Comparison of ENCODE assay signal across 15 cellular contexts in genomic region chr1:248455045-248455444, GRCh38. TPM values are rescaled to one million over a fixed set of nuclear protein-coding genes. Genes with fewer than 3 reads are reported as not detected.
"Had no signal": no experiment of that assay in that cellular context is flagged by ENCODE, and none has a peak within 500 bp of the region (broad histone marks: within the 10 kb centered on the region; RNA-seq: fewer than 3 reads in every experiment).

No MANE protein-coding gene starts in this region.

RNA-seq across cellular contexts. Expression of gene OR2T2, which starts 9.6 kb away (rescaled TPM):
- total RNA-seq: activated CD4-positive, alpha-beta memory T cell treated with anti-CD3 and anti-CD28 coated beads, Interleukin-2, amount 10 ng/mL, durations not matched to agents 7 days and 5 days; activated CD4-positive, alpha-beta T cell treated with anti-CD3 and anti-CD28 coated beads for 36 hours; activated CD4-positive, alpha-beta T cell treated with anti-CD3 and anti-CD28 coated beads, Interleukin-2, amount 10 ng/mL, durations not matched to agents 7 days and 5 days; activated CD8-positive, alpha-beta memory T cell treated with anti-CD3 and anti-CD28 coated beads, Interleukin-2, amount 10 ng/mL, durations not matched to agents 7 days and 5 days; activated CD8-positive, alpha-beta T cell treated with anti-CD3 and anti-CD28 coated beads, Interleukin-2, amount 10 ng/mL, durations not matched to agents 7 days and 5 days; activated naive CD8-positive, alpha-beta T cell treated with anti-CD3 and anti-CD28 coated beads, Interleukin-2, amount 10 ng/mL, durations not matched to agents 7 days and 5 days; activated T-helper 2 cell treated with anti-CD3 and anti-CD28 coated beads, Interferon-gamma antibody, Interleukin-2, Interleukin-4, amounts not matched to agents 10 μg/mL and 5 μg/mL and 100 μg/mL, durations not matched to agents 14 hours and 24 hours and 36 hours; ascending aorta; breast epithelium; cardiac muscle cell; chondrocyte; T-helper 1 cell treated with Interleukin-12 subunit alpha and Interleukin-12 subunit beta and Interleukin-4 antibody, amounts not matched to agents 30 ng/mL and 1 ng/mL, for 36 hours; T-helper 2 cell treated with Interferon-gamma antibody and Interleukin-4, amounts not matched to agents 100 ng/mL and 5 ng/mL, for 36 hours; WTC11 had no signal

RNA-seq across cellular contexts. Expression of gene OR2T3, which starts 18.1 kb away (rescaled TPM):
- total RNA-seq: activated CD4-positive, alpha-beta memory T cell treated with anti-CD3 and anti-CD28 coated beads, Interleukin-2, amount 10 ng/mL, durations not matched to agents 7 days and 5 days; activated CD4-positive, alpha-beta T cell treated with anti-CD3 and anti-CD28 coated beads for 36 hours; activated CD4-positive, alpha-beta T cell treated with anti-CD3 and anti-CD28 coated beads, Interleukin-2, amount 10 ng/mL, durations not matched to agents 7 days and 5 days; activated CD8-positive, alpha-beta memory T cell treated with anti-CD3 and anti-CD28 coated beads, Interleukin-2, amount 10 ng/mL, durations not matched to agents 7 days and 5 days; activated CD8-positive, alpha-beta T cell treated with anti-CD3 and anti-CD28 coated beads, Interleukin-2, amount 10 ng/mL, durations not matched to agents 7 days and 5 days; activated naive CD8-positive, alpha-beta T cell treated with anti-CD3 and anti-CD28 coated beads, Interleukin-2, amount 10 ng/mL, durations not matched to agents 7 days and 5 days; activated T-helper 2 cell treated with anti-CD3 and anti-CD28 coated beads, Interferon-gamma antibody, Interleukin-2, Interleukin-4, amounts not matched to agents 10 μg/mL and 5 μg/mL and 100 μg/mL, durations not matched to agents 14 hours and 24 hours and 36 hours; ascending aorta; breast epithelium; cardiac muscle cell; chondrocyte; T-helper 1 cell treated with Interleukin-12 subunit alpha and Interleukin-12 subunit beta and Interleukin-4 antibody, amounts not matched to agents 30 ng/mL and 1 ng/mL, for 36 hours; T-helper 17 cell; T-helper 2 cell treated with Interferon-gamma antibody and Interleukin-4, amounts not matched to agents 100 ng/mL and 5 ng/mL, for 36 hours; WTC11 had no signal

RNA-seq across cellular contexts. Expression of gene OR2T5, which starts 33.3 kb away (rescaled TPM):
- total RNA-seq: activated CD4-positive, alpha-beta memory T cell treated with anti-CD3 and anti-CD28 coated beads, Interleukin-2, amount 10 ng/mL, durations not matched to agents 7 days and 5 days; activated CD4-positive, alpha-beta T cell treated with anti-CD3 and anti-CD28 coated beads for 36 hours; activated CD4-positive, alpha-beta T cell treated with anti-CD3 and anti-CD28 coated beads, Interleukin-2, amount 10 ng/mL, durations not matched to agents 7 days and 5 days; activated CD8-positive, alpha-beta memory T cell treated with anti-CD3 and anti-CD28 coated beads, Interleukin-2, amount 10 ng/mL, durations not matched to agents 7 days and 5 days; activated CD8-positive, alpha-beta T cell treated with anti-CD3 and anti-CD28 coated beads, Interleukin-2, amount 10 ng/mL, durations not matched to agents 7 days and 5 days; activated naive CD8-positive, alpha-beta T cell treated with anti-CD3 and anti-CD28 coated beads, Interleukin-2, amount 10 ng/mL, durations not matched to agents 7 days and 5 days; activated T-helper 2 cell treated with anti-CD3 and anti-CD28 coated beads, Interferon-gamma antibody, Interleukin-2, Interleukin-4, amounts not matched to agents 10 μg/mL and 5 μg/mL and 100 μg/mL, durations not matched to agents 14 hours and 24 hours and 36 hours; ascending aorta; breast epithelium; cardiac muscle cell; chondrocyte; T-helper 1 cell treated with Interleukin-12 subunit alpha and Interleukin-12 subunit beta and Interleukin-4 antibody, amounts not matched to agents 30 ng/mL and 1 ng/mL, for 36 hours; T-helper 17 cell; T-helper 2 cell treated with Interferon-gamma antibody and Interleukin-4, amounts not matched to agents 100 ng/mL and 5 ng/mL, for 36 hours; WTC11 had no signal

RNA-seq across cellular contexts. Expression of gene OR2T1, which starts 52.2 kb away (rescaled TPM):
- total RNA-seq: activated CD4-positive, alpha-beta memory T cell treated with anti-CD3 and anti-CD28 coated beads, Interleukin-2, amount 10 ng/mL, durations not matched to agents 7 days and 5 days; activated CD4-positive, alpha-beta T cell treated with anti-CD3 and anti-CD28 coated beads for 36 hours; activated CD4-positive, alpha-beta T cell treated with anti-CD3 and anti-CD28 coated beads, Interleukin-2, amount 10 ng/mL, durations not matched to agents 7 days and 5 days; activated CD8-positive, alpha-beta memory T cell treated with anti-CD3 and anti-CD28 coated beads, Interleukin-2, amount 10 ng/mL, durations not matched to agents 7 days and 5 days; activated CD8-positive, alpha-beta T cell treated with anti-CD3 and anti-CD28 coated beads, Interleukin-2, amount 10 ng/mL, durations not matched to agents 7 days and 5 days; activated naive CD8-positive, alpha-beta T cell treated with anti-CD3 and anti-CD28 coated beads, Interleukin-2, amount 10 ng/mL, durations not matched to agents 7 days and 5 days; activated T-helper 2 cell treated with anti-CD3 and anti-CD28 coated beads, Interferon-gamma antibody, Interleukin-2, Interleukin-4, amounts not matched to agents 10 μg/mL and 5 μg/mL and 100 μg/mL, durations not matched to agents 14 hours and 24 hours and 36 hours; ascending aorta; breast epithelium; cardiac muscle cell; chondrocyte; T-helper 1 cell treated with Interleukin-12 subunit alpha and Interleukin-12 subunit beta and Interleukin-4 antibody, amounts not matched to agents 30 ng/mL and 1 ng/mL, for 36 hours; T-helper 17 cell; T-helper 2 cell treated with Interferon-gamma antibody and Interleukin-4, amounts not matched to agents 100 ng/mL and 5 ng/mL, for 36 hours; WTC11 had no signal

RNA-seq across cellular contexts. Expression of gene OR2G6, which starts 52.8 kb away (rescaled TPM):
- total RNA-seq: activated CD4-positive, alpha-beta memory T cell treated with anti-CD3 and anti-CD28 coated beads, Interleukin-2, amount 10 ng/mL, durations not matched to agents 7 days and 5 days; activated CD4-positive, alpha-beta T cell treated with anti-CD3 and anti-CD28 coated beads for 36 hours; activated CD4-positive, alpha-beta T cell treated with anti-CD3 and anti-CD28 coated beads, Interleukin-2, amount 10 ng/mL, durations not matched to agents 7 days and 5 days; activated CD8-positive, alpha-beta memory T cell treated with anti-CD3 and anti-CD28 coated beads, Interleukin-2, amount 10 ng/mL, durations not matched to agents 7 days and 5 days; activated CD8-positive, alpha-beta T cell treated with anti-CD3 and anti-CD28 coated beads, Interleukin-2, amount 10 ng/mL, durations not matched to agents 7 days and 5 days; activated naive CD8-positive, alpha-beta T cell treated with anti-CD3 and anti-CD28 coated beads, Interleukin-2, amount 10 ng/mL, durations not matched to agents 7 days and 5 days; activated T-helper 2 cell treated with anti-CD3 and anti-CD28 coated beads, Interferon-gamma antibody, Interleukin-2, Interleukin-4, amounts not matched to agents 10 μg/mL and 5 μg/mL and 100 μg/mL, durations not matched to agents 14 hours and 24 hours and 36 hours; ascending aorta; breast epithelium; cardiac muscle cell; chondrocyte; T-helper 1 cell treated with Interleukin-12 subunit alpha and Interleukin-12 subunit beta and Interleukin-4 antibody, amounts not matched to agents 30 ng/mL and 1 ng/mL, for 36 hours; T-helper 17 cell; T-helper 2 cell treated with Interferon-gamma antibody and Interleukin-4, amounts not matched to agents 100 ng/mL and 5 ng/mL, for 36 hours; WTC11 had no signal
